ENCODE assay signal across 25 cellular contexts in genomic region chr14:77245820-77246219, GRCh38. TPM values are rescaled to one million over a fixed set of nuclear protein-coding genes. Genes with fewer than 3 reads are reported as not detected.
DNase-seq lines count a peak whose midpoint lies in the region; ATAC-seq and TF ChIP-seq lines count a peak whose summit lies in the region.
"Had no signal": no experiment of that assay in that cellular context is flagged by ENCODE, and none has a peak within 500 bp of the region (broad histone marks: within the 10 kb centered on the region; RNA-seq: fewer than 3 reads in every experiment).

No MANE protein-coding gene starts in this region.

- H3K9me3 Mint-ChIP-seq in WTC11, result no peaks in the 10 kb centered on the region
- H3K9me3 Mint-ChIP-seq: activated naive CD4-positive, alpha-beta T cell treated with anti-CD3 and anti-CD28 coated beads, Interleukin-2, amount 50 U/mL, for 24 hours; activated T-cell treated with anti-CD3 and anti-CD28 coated beads, Interleukin-2, amount 50 U/mL, for 72 hours had no signal

- POLR2A ChIA-PET in HCT116 (lab: Charles Lee) (no interaction called here), WTC11 (lab: Charles Lee) (no interaction called here)

- no peak overlapping the region for H3K9ac ChIP-seq in HCT116 (ENCODE audit: low read length)
- H3K9ac ChIP-seq: parathyroid adenoma had no signal

- H4K20me1 ChIP-seq in HCT116 (ENCODE audit: insufficient read depth), result no peaks in the 10 kb centered on the region

- DNase-seq in GM12865 (ENCODE audit: low read depth), result no peak
- no peak for DNase-seq in HCT116 (ENCODE audit: low read depth, low spot score)
- no peak for DNase-seq in WTC11 (ENCODE audit: low spot score)
- DNase-seq in iPS-NIHi7 (ENCODE audit: extremely low spot score), result peak; percentile 53
- DNase-seq in DMS79 treated with DMSO at 0.1 percent for 48 hours (lab: John Stamatoyannopoulos, UW), result no peak
- DNase-seq in MG63, result no peak
- DNase-seq in SW480 (ENCODE audit: low spot score), result no peak
- no peak for DNase-seq in stimulated activated naive CD8-positive, alpha-beta T cell treated with anti-CD3 and anti-CD28 coated beads, Interleukin-15, Interleukin-2, amounts not matched to agents 100 U/mL and 50 U/mL, for 24 hours
- DNase-seq: activated CD4-positive, alpha-beta T cell treated with anti-CD3 and anti-CD28 coated beads for 4 hours; activated T-cell treated with anti-CD3 and anti-CD28 coated beads, Interleukin-2, amount 50 U/mL, for 72 hours; HCEC 1CT; islet precursor cell; stimulated activated naive CD4-positive, alpha-beta T cell treated with Interleukin-2 at 50 U/mL for 16 hours had no signal

- peak; percentile 11 for TF ChIP-seq CTCF in GM12865 (IDR thresholded peaks at IDR 0.05; ENCODE audit: insufficient read depth, low read depth, low read length, missing control alignments)
- peak in 2 of 3 experiments; percentile 33 to 40; a peak in 4 of 6 replicates for TF ChIP-seq CTCF in HCT116 (IDR thresholded peaks at IDR 0.05 in 2 of 3, conservative IDR thresholded peaks at IDR 0.05 in 1 of 3; ENCODE audit: borderline replicate concordance in 1 of 3, insufficient read depth in 1 of 3, low read depth in 2 of 3, low read length in 2 of 3)
- peak; percentile 35 for TF ChIP-seq CTCF in WTC11 (IDR thresholded peaks at IDR 0.05)

- no peak for TF ChIP-seq POLR2A in HCT116 (IDR thresholded peaks at IDR 0.05; ENCODE audit: borderline replicate concordance, extremely low read depth, insufficient read depth, insufficient read length)

- BruUV-seq in HCT116 (replicated peaks; lab: Mats Ljungman, UMichigan), result no TSS peak

- H3K79me2 ChIP-seq in HCT116 (ENCODE audit: insufficient read depth, low read length), result no peaks in the 10 kb centered on the region
- H3K79me2 ChIP-seq: parathyroid adenoma had no signal

- RAD21 ChIA-PET in HCT116 (lab: Charles Lee; ENCODE audit: low non-redundant PET in 1 of 2, low total read pairs in 2 of 2, uncharacterized antibody in 2 of 2, unreplicated experiment in 2 of 2), result no interaction called here

- no peaks in the 10 kb centered on the region for H3K36me3 Mint-ChIP-seq in WTC11
- H3K36me3 Mint-ChIP-seq: activated naive CD4-positive, alpha-beta T cell treated with anti-CD3 and anti-CD28 coated beads, Interleukin-2, amount 50 U/mL, for 24 hours had no signal

- H3K4me1 ChIP-seq in HCT116 (ENCODE audit: control insufficient read depth in 1 of 2, insufficient read depth in 2 of 2, low read length in 2 of 2), result no peaks in the 10 kb centered on the region
- H3K4me1 ChIP-seq: parathyroid adenoma, SJSA1 had no signal

- H3K4me3 ChIP-seq in GM12865 (ENCODE audit: low read depth, low read length), result no peak overlapping the region
- H3K4me3 ChIP-seq in HCT116 (replicated peaks in 1 of 2; ENCODE audit: low read depth in 1 of 2, low read length in 2 of 2), result no peak overlapping the region
- no peak overlapping the region for H3K4me3 ChIP-seq in MG63
- H3K4me3 ChIP-seq: cardiac muscle cell, GM12878, SJSA1 had no signal

- no peaks in the 10 kb centered on the region for H3K27me3 Mint-ChIP-seq in WTC11 (ENCODE audit: low read depth)

- intact Hi-C loops in HCT116 (cut with micrococcal nuclease), result no loop called here

- H3K27ac ChIP-seq in HCT116 (ENCODE audit: low read depth, low read length), result no peak overlapping the region
- H3K27ac ChIP-seq: cardiac muscle cell, parathyroid adenoma, SJSA1 had no signal

- no peak overlapping the region for H3K4me3 Mint-ChIP-seq in WTC11
- H3K4me3 Mint-ChIP-seq: activated naive CD4-positive, alpha-beta T cell treated with anti-CD3 and anti-CD28 coated beads, Interleukin-2, amount 50 U/mL, for 24 hours; activated T-cell treated with anti-CD3 and anti-CD28 coated beads, Interleukin-2, amount 50 U/mL, for 72 hours; nephron had no signal

- ATAC-seq in HCT116 (peak; percentile 63), WTC11 (peak; percentile 72)
- ATAC-seq in stimulated activated naive CD8-positive, alpha-beta T cell treated with anti-CD3 and anti-CD28 coated beads, Interleukin-15, Interleukin-2, amounts not matched to agents 100 U/mL and 50 U/mL, for 24 hours, result no peak
- ATAC-seq: activated T-cell treated with anti-CD3 and anti-CD28 coated beads, Interleukin-2, amount 50 U/mL, for 72 hours; GM12878; sciatic nerve had no signal

- no peak overlapping the region for H3K27ac Mint-ChIP-seq in WTC11
- H3K27ac Mint-ChIP-seq: activated naive CD4-positive, alpha-beta T cell treated with anti-CD3 and anti-CD28 coated beads, Interleukin-2, amount 50 U/mL, for 24 hours; activated T-cell treated with anti-CD3 and anti-CD28 coated beads, Interleukin-2, amount 50 U/mL, for 72 hours; nephron had no signal

- no peak overlapping the region for H2AFZ ChIP-seq in HCT116 (ENCODE audit: low read depth, low read length, poor library complexity, severe bottlenecking)
- H2AFZ ChIP-seq: parathyroid adenoma had no signal

- CTCF ChIA-PET in HCT116 (lab: Charles Lee), result interaction anchor here (1.4 kb wide), 1 partner anchor 94 kb away, joined by 7 read pairs; no protein-coding TSS in a partner anchor
- CTCF ChIA-PET in WTC11 (lab: Charles Lee), result interaction anchor here (0.8 to 1.9 kb wide), 3 partner anchors 32 to 93 kb away, joined by 3 to 8 read pairs (median 3); no protein-coding TSS in a partner anchor

- H3K9me2 ChIP-seq in HCT116 (ENCODE audit: insufficient read depth), result no peaks in the 10 kb centered on the region

- peak; percentile 19; the same call in 1 of the 2 replicates for TF ChIP-seq RAD21 in HCT116 (IDR thresholded peaks at IDR 0.05; ENCODE audit: low read depth)

- H3K9me3 ChIP-seq in HCT116 (ENCODE audit: control insufficient read depth in 1 of 2, insufficient read depth in 1 of 2, low read depth in 1 of 2, low read length in 2 of 2) (no peaks in the 10 kb centered on the region), MG63 (no peaks in the 10 kb centered on the region)
- H3K9me3 ChIP-seq: SJSA1 had no signal

- H3K4me2 ChIP-seq in HCT116 (ENCODE audit: low read length), result no peak overlapping the region

- no peaks in the 10 kb centered on the region for H3K4me1 Mint-ChIP-seq in WTC11
- H3K4me1 Mint-ChIP-seq: activated naive CD4-positive, alpha-beta T cell treated with anti-CD3 and anti-CD28 coated beads, Interleukin-2, amount 50 U/mL, for 24 hours; nephron had no signal

- H3K36me3 ChIP-seq in HCT116 (ENCODE audit: control insufficient read depth in 1 of 2, insufficient read depth in 2 of 2, low read length in 2 of 2) (no peaks in the 10 kb centered on the region), MG63 (no peaks in the 10 kb centered on the region)
- H3K36me3 ChIP-seq: cardiac muscle cell, SJSA1 had no signal

- H3K27me3 ChIP-seq in HCT116 (ENCODE audit: insufficient read depth, low read length) (no peaks in the 10 kb centered on the region), MG63 (no peaks in the 10 kb centered on the region)
- H3K27me3 ChIP-seq: cardiac muscle cell, SJSA1 had no signal

TF ChIP-seq in HCT116, 20 proteins besides CTCF, POLR2A, EP300 and RAD21 (continues in another document):
- TF ChIP-seq EZH2 (IDR thresholded peaks at IDR 0.05) (no peak), ZFX (IDR thresholded peaks at IDR 0.05) (no peak), ATF3 (IDR thresholded peaks at IDR 0.05) (no peak), FOSL1 (IDR thresholded peaks at IDR 0.05; ENCODE audit: low read depth) (no peak), CBX3 (IDR thresholded peaks at IDR 0.05; ENCODE audit: low read depth) (no peak), SRF (IDR thresholded peaks at IDR 0.05; ENCODE audit: low read depth) (no peak)

TF ChIP-seq in WTC11, 78 proteins besides CTCF, POLR2A, EP300 and RAD21 (continues in another document):
- TF ChIP-seq, protein P1, sequence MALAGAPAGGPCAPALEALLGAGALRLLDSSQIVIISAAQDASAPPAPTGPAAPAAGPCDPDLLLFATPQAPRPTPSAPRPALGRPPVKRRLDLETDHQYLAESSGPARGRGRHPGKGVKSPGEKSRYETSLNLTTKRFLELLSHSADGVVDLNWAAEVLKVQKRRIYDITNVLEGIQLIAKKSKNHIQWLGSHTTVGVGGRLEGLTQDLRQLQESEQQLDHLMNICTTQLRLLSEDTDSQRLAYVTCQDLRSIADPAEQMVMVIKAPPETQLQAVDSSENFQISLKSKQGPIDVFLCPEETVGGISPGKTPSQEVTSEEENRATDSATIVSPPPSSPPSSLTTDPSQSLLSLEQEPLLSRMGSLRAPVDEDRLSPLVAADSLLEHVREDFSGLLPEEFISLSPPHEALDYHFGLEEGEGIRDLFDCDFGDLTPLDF (CRISPR knock-in tag; IDR thresholded peaks at IDR 0.05), result no peak
- TF ChIP-seq ZNF423 (CRISPR knock-in tag; IDR thresholded peaks at IDR 0.05), result no peak
- TF ChIP-seq GTF2I (CRISPR knock-in tag; conservative IDR thresholded peaks at IDR 0.05), result no peak
- TF ChIP-seq MAX (CRISPR knock-in tag; IDR thresholded peaks at IDR 0.05), result no peak
- no peak for TF ChIP-seq ZNF263 (CRISPR knock-in tag; IDR thresholded peaks at IDR 0.05; ENCODE audit: low read depth)
- no peak for TF ChIP-seq ERG (CRISPR knock-in tag; IDR thresholded peaks at IDR 0.05)
- TF ChIP-seq, protein P2, sequence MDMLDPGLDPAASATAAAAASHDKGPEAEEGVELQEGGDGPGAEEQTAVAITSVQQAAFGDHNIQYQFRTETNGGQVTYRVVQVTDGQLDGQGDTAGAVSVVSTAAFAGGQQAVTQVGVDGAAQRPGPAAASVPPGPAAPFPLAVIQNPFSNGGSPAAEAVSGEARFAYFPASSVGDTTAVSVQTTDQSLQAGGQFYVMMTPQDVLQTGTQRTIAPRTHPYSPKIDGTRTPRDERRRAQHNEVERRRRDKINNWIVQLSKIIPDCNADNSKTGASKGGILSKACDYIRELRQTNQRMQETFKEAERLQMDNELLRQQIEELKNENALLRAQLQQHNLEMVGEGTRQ (CRISPR knock-in tag; IDR thresholded peaks at IDR 0.05), result no peak
- TF ChIP-seq ATF3 (CRISPR knock-in tag; conservative IDR thresholded peaks at IDR 0.05), result no peak

RNA-seq across cellular contexts. Expression of gene NGB, which starts 25.2 kb away (rescaled TPM):
- not detected for total RNA-seq in HCT116 (2021; ENCODE audit: unreplicated experiment)
- polyA plus RNA-seq in HCT116 (2012), result not detected in 2 replicates
- total RNA-seq in WTC11 (2021), result 0.14 to 0.46 TPM (median 0.33 TPM) in 3 replicates
- not detected in 2 replicates for total RNA-seq in MG63 (2014; rRNA removed; shearing (Covaris generic); ENCODE audit: low replicate concordance)
- total RNA-seq: activated T-cell treated with anti-CD3 and anti-CD28 coated beads, Interleukin-2, amount 50 U/mL, for 72 hours; GM12878; lower leg skin; mononuclear cell; NCI-H460; RPMI7951; sciatic nerve; SJSA1; T-helper 1 cell treated with Interleukin-12 subunit alpha and Interleukin-12 subunit beta and Interleukin-4 antibody, amounts not matched to agents 30 ng/mL and 1 ng/mL, for 36 hours had no signal
- polyA plus RNA-seq: cardiac muscle cell had no signal
